In genomic region chr2:47323009-47323821, GRCh38 we compare ENCODE assay signal across 1 cellular context.
TF ChIP-seq lines count a peak whose summit lies in the region.

No MANE protein-coding gene starts in this region.

TF ChIP-seq in GM23338, 12 proteins besides CTCF, POLR2A, EP300 and RAD21 (continued from another document):
- no peak for TF ChIP-seq REST (IDR thresholded peaks at IDR 0.05; ENCODE audit: unreplicated experiment)
- TF ChIP-seq ZNF331 (CRISPR knock-in tag; IDR thresholded peaks at IDR 0.05; ENCODE audit: low read depth), result no peak
- TF ChIP-seq ZNF462 (CRISPR knock-in tag; IDR thresholded peaks at IDR 0.05), result no peak
- TF ChIP-seq CREB1 (CRISPR knock-in tag; IDR thresholded peaks at IDR 0.05; ENCODE audit: low read depth), result no peak
- TF ChIP-seq POLR2AphosphoS5 (IDR thresholded peaks at IDR 0.05; ENCODE audit: low read depth), result no peak
- TF ChIP-seq NANOG (IDR thresholded peaks at IDR 0.05; ENCODE audit: borderline replicate concordance), result no peak
- TF ChIP-seq STAT1 (IDR thresholded peaks at IDR 0.05; ENCODE audit: unreplicated experiment), result no peak
- no peak for TF ChIP-seq EZH2 (IDR thresholded peaks at IDR 0.05; ENCODE audit: low read depth, unreplicated experiment)
